Comparison of ENCODE assay signal across 9 cellular contexts in the genomic region with DNA sequence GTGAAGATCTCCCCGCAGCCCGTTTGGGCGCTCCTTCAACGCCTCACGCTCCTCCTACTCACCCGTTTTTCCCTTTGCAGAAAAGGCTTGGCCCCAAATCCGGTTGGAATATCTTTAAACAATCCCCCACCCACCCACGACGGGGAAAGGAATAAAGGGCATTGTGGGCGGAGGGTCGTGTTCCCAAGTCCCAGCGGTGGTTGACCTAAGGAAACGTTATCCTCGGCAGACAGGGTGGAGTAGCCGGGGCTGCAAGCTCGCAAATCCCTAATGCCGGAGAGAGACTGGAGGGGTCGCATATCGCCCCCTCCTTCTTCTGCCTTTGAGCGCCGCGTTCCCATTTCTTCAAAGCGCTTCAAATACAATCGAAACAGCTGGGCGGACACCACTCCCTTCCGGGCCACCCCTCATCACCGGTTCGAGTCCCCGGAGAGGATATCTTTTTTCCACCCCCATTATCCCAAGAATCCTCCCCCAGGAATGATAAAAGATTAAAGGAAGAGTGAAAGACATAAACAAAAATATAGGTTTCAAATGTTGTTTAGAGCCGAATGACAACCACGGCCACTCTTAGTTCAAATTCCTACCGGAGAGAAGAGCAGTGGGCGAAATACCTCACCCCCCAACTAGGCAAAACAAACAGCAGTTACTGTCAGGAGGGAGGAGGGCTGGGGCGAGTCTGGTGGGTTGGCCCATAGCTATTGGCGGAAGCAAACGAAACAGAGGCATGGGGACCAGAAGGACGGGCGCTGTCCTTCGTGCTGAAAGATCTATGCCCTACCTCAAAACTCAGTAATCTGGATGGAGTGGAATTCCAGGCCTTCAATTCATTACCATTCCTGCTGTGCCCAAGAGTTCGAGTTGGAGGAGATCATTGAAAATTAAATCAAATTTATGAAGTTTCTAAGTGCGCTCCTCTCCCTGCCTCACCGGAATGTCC. TPM values are rescaled to one million over a fixed set of nuclear protein-coding genes. Genes with fewer than 3 reads are reported as not detected.
DNase-seq lines count a peak whose midpoint lies in the region; ATAC-seq, FAIRE-seq and TF ChIP-seq lines count a peak whose summit lies in the region.
"Had no signal": no experiment of that assay in that cellular context is flagged by ENCODE, and none has a peak within 500 bp of the region (broad histone marks: within the 10 kb centered on the region; RNA-seq: fewer than 3 reads in every experiment).

No MANE protein-coding gene starts in this region.

- H3K27ac Mint-ChIP-seq in brain: peak overlapping the region in 4 of 5 experiments; percentile 14 to 98 (median 84)
- peak overlapping the region; percentile 23 to 31 for H3K27ac Mint-ChIP-seq in natural killer cell treated with Interleukin-12 subunit alpha and Interleukin-12 subunit beta and Interleukin-15 and Interleukin-18, amount 100 ng/mL, for 72 hours

- peaks cover 6% of the 10 kb centered on the region for H3K36me3 Mint-ChIP-seq in brain
- H3K36me3 Mint-ChIP-seq in natural killer cell treated with Interleukin-12 subunit alpha and Interleukin-12 subunit beta and Interleukin-15 and Interleukin-18, amount 100 ng/mL, for 72 hours: no peaks in the 10 kb centered on the region

- no peak for TF ChIP-seq POLR2A in NB4 (IDR thresholded peaks at IDR 0.05; ENCODE audit: extremely low read depth, insufficient read length)

- peak overlapping the region; percentile 81 to 92 (median 85) for H3K4me3 Mint-ChIP-seq in brain
- no peak overlapping the region for H3K4me3 Mint-ChIP-seq in natural killer cell treated with Interleukin-12 subunit alpha and Interleukin-12 subunit beta and Interleukin-15 and Interleukin-18, amount 100 ng/mL, for 72 hours

- H3K4me3 ChIP-seq in NB4 (ENCODE audit: low read depth, low read length): no peak overlapping the region
- H3K4me3 ChIP-seq: adrenal gland had no signal

- peaks cover 59% of the 10 kb centered on the region for H3K27me3 Mint-ChIP-seq in brain
- H3K27me3 Mint-ChIP-seq in natural killer cell treated with Interleukin-12 subunit alpha and Interleukin-12 subunit beta and Interleukin-15 and Interleukin-18, amount 100 ng/mL, for 72 hours: peaks cover 45 to 47% of the 10 kb centered on the region in 2 donors

- DNase-seq in GM10266 (ENCODE audit: extremely low spot score): peak; percentile 42
- peak; percentile 67 for DNase-seq in NB4 (ENCODE audit: low read depth)
- DNase-seq in natural killer cell treated with Interleukin-12 subunit alpha and Interleukin-12 subunit beta and Interleukin-15 and Interleukin-18, amount 100 ng/mL, for 72 hours (ENCODE audit: low spot score): no peak
- DNase-seq in RCC 7860 (ENCODE audit: low spot score): no peak
- DNase-seq in activated CD4-positive, CD25-positive, alpha-beta regulatory T cell (lab: John Stamatoyannopoulos, UW): no peak
- DNase-seq in cerebellar nuclear complex (lab: John Stamatoyannopoulos, UW): no peak

- TF ChIP-seq CTCF in GM10266 (IDR thresholded peaks at IDR 0.05; ENCODE audit: control insufficient read depth, insufficient read depth, low read depth, missing control alignments) (no peak), NB4 (IDR thresholded peaks at IDR 0.05; ENCODE audit: low read depth, low read length) (no peak), brain (conservative IDR thresholded peaks at IDR 0.05) (no peak)

- peaks cover 0 to 14% (median 0%) of the 10 kb centered on the region in 5 experiments for H3K9me3 Mint-ChIP-seq in brain
- H3K9me3 Mint-ChIP-seq in natural killer cell treated with Interleukin-12 subunit alpha and Interleukin-12 subunit beta and Interleukin-15 and Interleukin-18, amount 100 ng/mL, for 72 hours: no peaks in the 10 kb centered on the region

- H3K4me1 Mint-ChIP-seq in brain: peaks cover 49% of the 10 kb centered on the region
- H3K4me1 Mint-ChIP-seq in natural killer cell treated with Interleukin-12 subunit alpha and Interleukin-12 subunit beta and Interleukin-15 and Interleukin-18, amount 100 ng/mL, for 72 hours (ENCODE audit: low read depth in 2 of 2): peaks cover 24 to 26% of the 10 kb centered on the region in 2 donors

- FAIRE-seq in RCC 7860 (lab: Jason Lieb, UNC): no peak

- no peak for ATAC-seq in natural killer cell treated with Interleukin-12 subunit alpha and Interleukin-12 subunit beta and Interleukin-15 and Interleukin-18, amount 100 ng/mL, for 72 hours
- ATAC-seq in HG03378 (IDR thresholded peaks at IDR 0.05; ENCODE audit: unreplicated experiment): no peak

RNA-seq across cellular contexts. Expression of gene GAD1, which starts 2.8 kb away (rescaled TPM):
- polyA plus RNA-seq in brain (ENCODE audit: insufficient read depth, low read depth, low replicate concordance): 17.2 TPM
- under 1 TPM in 1 of 2 donors, not detected in 1; 0.76 TPM for total RNA-seq in natural killer cell treated with Interleukin-12 subunit alpha and Interleukin-12 subunit beta and Interleukin-15 and Interleukin-18, amount 100 ng/mL, for 72 hours

RNA-seq across cellular contexts. Expression of gene ERICH2, which starts 43.7 kb away (rescaled TPM):
- polyA plus RNA-seq in brain (ENCODE audit: insufficient read depth, low read depth, low replicate concordance): 1.1 TPM
- not detected for total RNA-seq in natural killer cell treated with Interleukin-12 subunit alpha and Interleukin-12 subunit beta and Interleukin-15 and Interleukin-18, amount 100 ng/mL, for 72 hours

Comparison
In these comparisons a context has a peak if more than half of its experiments do, and no peak if none do; other contexts are left out.
1. DNase-seq: peak in GM10266 (single experiment) and NB4 (single experiment); none in natural killer cell treated with Interleukin-12 subunit alpha and Interleukin-12 subunit beta and Interleukin-15 and Interleukin-18, amount 100 ng/mL, for 72 hours (single experiment), RCC 7860 (single experiment), activated CD4-positive, CD25-positive, alpha-beta regulatory T cell (0 of 4) and cerebellar nuclear complex (0 of 2).